In genomic region chr1:51745304-51745570, GRCh38 we compare ENCODE assay signal across 21 cellular contexts.
"Had no signal": no experiment of that assay in that cellular context is flagged by ENCODE, and none has a peak within 500 bp of the region (broad histone marks: within the 10 kb centered on the region; RNA-seq: fewer than 3 reads in every experiment).

No MANE protein-coding gene starts in this region.

- H3K9me3 ChIP-seq: heart right ventricle, mucosa of descending colon, tibial artery had no signal

- DNase-seq: activated CD4-positive, alpha-beta memory T cell treated with anti-CD3 and anti-CD28 coated beads, Interleukin-2, amount 10 ng/mL, durations not matched to agents 7 days and 5 days; activated CD4-positive, alpha-beta T cell treated with anti-CD3 and anti-CD28 coated beads for 4 hours; activated CD8-positive, alpha-beta memory T cell treated with anti-CD3 and anti-CD28 coated beads, Interleukin-2, amount 10 ng/mL, durations not matched to agents 7 days and 5 days; activated gamma-delta T cell; activated naive CD4-positive, alpha-beta T cell treated with anti-CD3 and anti-CD28 coated beads, Interleukin-2, amount 50 U/mL, for 16 hours; activated naive CD8-positive, alpha-beta T cell treated with anti-CD3 and anti-CD28 coated beads, Interleukin-2, amount 50 U/mL, for 24 hours; activated T-cell treated with anti-CD3 and anti-CD28 coated beads for 4 hours; effector CD8-positive, alpha-beta T cell; erythroblast; foreskin fibroblast; heart right ventricle; islet precursor cell; left cardiac atrium; mesenchymal stem cell; mucosa of descending colon; stimulated activated CD4-positive, alpha-beta T cell treated with anti-CD3 and anti-CD28 coated beads, Interleukin-4, amount 100 ng/mL, for 24 hours; stimulated activated naive CD8-positive, alpha-beta T cell treated with anti-CD3 and anti-CD28 coated beads, Interleukin-15, Interleukin-2, amounts not matched to agents 100 U/mL and 50 U/mL, for 24 hours; tibial artery had no signal

- H3K9me3 Mint-ChIP-seq: activated CD4-positive, alpha-beta memory T cell treated with anti-CD3 and anti-CD28 coated beads, Interleukin-2, amount 10 ng/mL, durations not matched to agents 7 days and 5 days; activated naive CD8-positive, alpha-beta T cell treated with anti-CD3 and anti-CD28 coated beads, Interleukin-2, amount 50 U/mL, for 24 hours; dendritic cell treated with granulocyte-macrophage colony-stimulating factor and Interleukin-4, amounts not matched to agents 40 ng/mL and 50 ng/mL, for 4 days; neural crest cell; T-helper 2 cell treated with Interferon-gamma antibody and Interleukin-4, amounts not matched to agents 5 μg/mL and 100 μg/mL, for 36 hours had no signal

- ATAC-seq: activated CD8-positive, alpha-beta memory T cell treated with anti-CD3 and anti-CD28 coated beads, Interleukin-2, amount 10 ng/mL, durations not matched to agents 7 days and 5 days; activated naive CD8-positive, alpha-beta T cell treated with anti-CD3 and anti-CD28 coated beads, Interleukin-2, amount 50 U/mL, for 24 hours; heart right ventricle; left cardiac atrium; mucosa of descending colon; stimulated activated naive CD8-positive, alpha-beta T cell treated with anti-CD3 and anti-CD28 coated beads, Interleukin-15, Interleukin-2, amounts not matched to agents 100 U/mL and 50 U/mL, for 24 hours had no signal

- H3K27me3 Mint-ChIP-seq: activated CD4-positive, alpha-beta memory T cell treated with anti-CD3 and anti-CD28 coated beads, Interleukin-2, amount 10 ng/mL, durations not matched to agents 7 days and 5 days; activated CD8-positive, alpha-beta memory T cell treated with anti-CD3 and anti-CD28 coated beads, Interleukin-2, amount 10 ng/mL, durations not matched to agents 7 days and 5 days; activated naive CD8-positive, alpha-beta T cell treated with anti-CD3 and anti-CD28 coated beads, Interleukin-2, amount 50 U/mL, for 24 hours; dendritic cell treated with granulocyte-macrophage colony-stimulating factor and Interleukin-4, amounts not matched to agents 40 ng/mL and 50 ng/mL, for 4 days had no signal

- H3K27me3 ChIP-seq: heart right ventricle, tibial artery had no signal

- H3K27ac Mint-ChIP-seq: activated CD4-positive, alpha-beta memory T cell treated with anti-CD3 and anti-CD28 coated beads, Interleukin-2, amount 10 ng/mL, durations not matched to agents 7 days and 5 days; activated CD8-positive, alpha-beta memory T cell treated with anti-CD3 and anti-CD28 coated beads, Interleukin-2, amount 10 ng/mL, durations not matched to agents 7 days and 5 days; activated naive CD8-positive, alpha-beta T cell treated with anti-CD3 and anti-CD28 coated beads, Interleukin-2, amount 50 U/mL, for 24 hours; dendritic cell treated with granulocyte-macrophage colony-stimulating factor and Interleukin-4, amounts not matched to agents 40 ng/mL and 50 ng/mL, for 4 days; T-helper 2 cell treated with Interferon-gamma antibody and Interleukin-4, amounts not matched to agents 5 μg/mL and 100 μg/mL, for 36 hours had no signal

- H3K27ac ChIP-seq: heart right ventricle had no signal

- H3K4me3 Mint-ChIP-seq: activated CD4-positive, alpha-beta memory T cell treated with anti-CD3 and anti-CD28 coated beads, Interleukin-2, amount 10 ng/mL, durations not matched to agents 7 days and 5 days; activated CD8-positive, alpha-beta memory T cell treated with anti-CD3 and anti-CD28 coated beads, Interleukin-2, amount 10 ng/mL, durations not matched to agents 7 days and 5 days; activated naive CD8-positive, alpha-beta T cell treated with anti-CD3 and anti-CD28 coated beads, Interleukin-2, amount 50 U/mL, for 24 hours; dendritic cell treated with granulocyte-macrophage colony-stimulating factor and Interleukin-4, amounts not matched to agents 40 ng/mL and 50 ng/mL, for 4 days; neural crest cell; T-helper 2 cell treated with Interferon-gamma antibody and Interleukin-4, amounts not matched to agents 5 μg/mL and 100 μg/mL, for 36 hours had no signal

- H3K4me1 Mint-ChIP-seq: neural crest cell had no signal

- H3K4me3 ChIP-seq: heart right ventricle, mucosa of descending colon, tibial artery had no signal
